In the genomic region with DNA sequence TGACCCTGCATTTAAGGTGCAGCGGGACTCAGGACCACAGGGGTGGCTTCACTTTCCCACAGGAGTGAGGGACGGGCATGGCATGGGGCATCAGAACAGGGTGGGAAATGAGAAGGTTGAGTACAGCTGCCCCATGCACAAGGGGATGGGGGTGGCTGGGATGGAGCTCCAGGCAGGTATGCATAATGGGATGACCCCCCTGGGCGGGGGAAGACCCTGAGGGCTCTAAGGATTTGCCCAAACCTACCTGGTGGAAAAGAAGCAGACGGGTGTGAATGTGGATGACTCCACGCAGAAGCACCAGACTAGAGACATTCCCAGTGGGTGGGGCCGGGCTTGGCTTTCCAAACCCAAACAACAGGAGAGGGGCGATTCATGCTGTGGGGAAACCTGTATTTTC, we compare ENCODE assay signal across 2 cellular contexts.
TF ChIP-seq lines count a peak whose summit lies in the region.

No MANE protein-coding gene starts in this region.

TF ChIP-seq in GM23338, 12 proteins besides CTCF, POLR2A, EP300 and RAD21 (continued from another document):
- TF ChIP-seq, protein P1, sequence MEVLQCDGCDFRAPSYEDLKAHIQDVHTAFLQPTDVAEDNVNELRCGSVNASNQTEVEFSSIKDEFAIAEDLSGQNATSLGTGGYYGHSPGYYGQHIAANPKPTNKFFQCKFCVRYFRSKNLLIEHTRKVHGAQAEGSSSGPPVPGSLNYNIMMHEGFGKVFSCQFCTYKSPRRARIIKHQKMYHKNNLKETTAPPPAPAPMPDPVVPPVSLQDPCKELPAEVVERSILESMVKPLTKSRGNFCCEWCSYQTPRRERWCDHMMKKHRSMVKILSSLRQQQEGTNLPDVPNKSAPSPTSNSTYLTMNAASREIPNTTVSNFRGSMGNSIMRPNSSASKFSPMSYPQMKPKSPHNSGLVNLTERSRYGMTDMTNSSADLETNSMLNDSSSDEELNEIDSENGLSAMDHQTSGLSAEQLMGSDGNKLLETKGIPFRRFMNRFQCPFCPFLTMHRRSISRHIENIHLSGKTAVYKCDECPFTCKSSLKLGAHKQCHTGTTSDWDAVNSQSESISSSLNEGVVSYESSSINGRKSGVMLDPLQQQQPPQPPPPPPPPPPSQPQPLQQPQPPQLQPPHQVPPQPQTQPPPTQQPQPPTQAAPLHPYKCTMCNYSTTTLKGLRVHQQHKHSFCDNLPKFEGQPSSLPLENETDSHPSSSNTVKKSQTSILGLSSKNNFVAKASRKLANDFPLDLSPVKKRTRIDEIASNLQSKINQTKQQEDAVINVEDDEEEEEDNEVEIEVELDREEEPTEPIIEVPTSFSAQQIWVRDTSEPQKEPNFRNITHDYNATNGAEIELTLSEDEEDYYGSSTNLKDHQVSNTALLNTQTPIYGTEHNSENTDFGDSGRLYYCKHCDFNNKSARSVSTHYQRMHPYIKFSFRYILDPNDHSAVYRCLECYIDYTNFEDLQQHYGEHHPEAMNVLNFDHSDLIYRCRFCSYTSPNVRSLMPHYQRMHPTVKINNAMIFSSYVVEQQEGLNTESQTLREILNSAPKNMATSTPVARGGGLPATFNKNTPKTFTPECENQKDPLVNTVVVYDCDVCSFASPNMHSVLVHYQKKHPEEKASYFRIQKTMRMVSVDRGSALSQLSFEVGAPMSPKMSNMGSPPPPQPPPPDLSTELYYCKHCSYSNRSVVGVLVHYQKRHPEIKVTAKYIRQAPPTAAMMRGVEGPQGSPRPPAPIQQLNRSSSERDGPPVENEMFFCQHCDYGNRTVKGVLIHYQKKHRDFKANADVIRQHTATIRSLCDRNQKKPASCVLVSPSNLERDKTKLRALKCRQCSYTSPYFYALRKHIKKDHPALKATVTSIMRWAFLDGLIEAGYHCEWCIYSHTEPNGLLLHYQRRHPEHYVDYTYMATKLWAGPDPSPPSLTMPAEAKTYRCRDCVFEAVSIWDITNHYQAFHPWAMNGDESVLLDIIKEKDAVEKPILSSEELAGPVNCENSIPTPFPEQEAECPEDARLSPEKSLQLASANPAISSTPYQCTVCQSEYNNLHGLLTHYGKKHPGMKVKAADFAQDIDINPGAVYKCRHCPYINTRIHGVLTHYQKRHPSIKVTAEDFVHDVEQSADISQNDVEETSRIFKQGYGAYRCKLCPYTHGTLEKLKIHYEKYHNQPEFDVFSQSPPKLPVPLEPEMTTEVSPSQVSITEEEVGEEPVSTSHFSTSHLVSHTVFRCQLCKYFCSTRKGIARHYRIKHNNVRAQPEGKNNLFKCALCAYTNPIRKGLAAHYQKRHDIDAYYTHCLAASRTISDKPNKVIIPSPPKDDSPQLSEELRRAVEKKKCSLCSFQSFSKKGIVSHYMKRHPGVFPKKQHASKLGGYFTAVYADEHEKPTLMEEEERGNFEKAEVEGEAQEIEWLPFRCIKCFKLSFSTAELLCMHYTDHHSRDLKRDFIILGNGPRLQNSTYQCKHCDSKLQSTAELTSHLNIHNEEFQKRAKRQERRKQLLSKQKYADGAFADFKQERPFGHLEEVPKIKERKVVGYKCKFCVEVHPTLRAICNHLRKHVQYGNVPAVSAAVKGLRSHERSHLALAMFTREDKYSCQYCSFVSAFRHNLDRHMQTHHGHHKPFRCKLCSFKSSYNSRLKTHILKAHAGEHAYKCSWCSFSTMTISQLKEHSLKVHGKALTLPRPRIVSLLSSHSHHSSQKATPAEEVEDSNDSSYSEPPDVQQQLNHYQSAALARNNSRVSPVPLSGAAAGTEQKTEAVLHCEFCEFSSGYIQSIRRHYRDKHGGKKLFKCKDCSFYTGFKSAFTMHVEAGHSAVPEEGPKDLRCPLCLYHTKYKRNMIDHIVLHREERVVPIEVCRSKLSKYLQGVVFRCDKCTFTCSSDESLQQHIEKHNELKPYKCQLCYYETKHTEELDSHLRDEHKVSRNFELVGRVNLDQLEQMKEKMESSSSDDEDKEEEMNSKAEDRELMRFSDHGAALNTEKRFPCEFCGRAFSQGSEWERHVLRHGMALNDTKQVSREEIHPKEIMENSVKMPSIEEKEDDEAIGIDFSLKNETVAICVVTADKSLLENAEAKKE (CRISPR knock-in tag; IDR thresholded peaks at IDR 0.05), result no peak
- no peak for TF ChIP-seq ZNF331 (CRISPR knock-in tag; IDR thresholded peaks at IDR 0.05; ENCODE audit: low read depth)
TF ChIP-seq in GM23338: peak in this region for 0.

TF ChIP-seq in WTC11, 78 proteins besides CTCF, POLR2A, EP300 and RAD21 (continued from another document):
- TF ChIP-seq, protein P2, sequence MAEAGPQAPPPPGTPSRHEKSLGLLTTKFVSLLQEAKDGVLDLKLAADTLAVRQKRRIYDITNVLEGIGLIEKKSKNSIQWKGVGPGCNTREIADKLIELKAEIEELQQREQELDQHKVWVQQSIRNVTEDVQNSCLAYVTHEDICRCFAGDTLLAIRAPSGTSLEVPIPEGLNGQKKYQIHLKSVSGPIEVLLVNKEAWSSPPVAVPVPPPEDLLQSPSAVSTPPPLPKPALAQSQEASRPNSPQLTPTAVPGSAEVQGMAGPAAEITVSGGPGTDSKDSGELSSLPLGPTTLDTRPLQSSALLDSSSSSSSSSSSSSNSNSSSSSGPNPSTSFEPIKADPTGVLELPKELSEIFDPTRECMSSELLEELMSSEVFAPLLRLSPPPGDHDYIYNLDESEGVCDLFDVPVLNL (CRISPR knock-in tag; IDR thresholded peaks at IDR 0.05; ENCODE audit: borderline replicate concordance, low read depth), result no peak
- TF ChIP-seq ZNF423 (CRISPR knock-in tag; IDR thresholded peaks at IDR 0.05) (no peak), FOXJ3 (CRISPR knock-in tag; IDR thresholded peaks at IDR 0.05; ENCODE audit: borderline replicate concordance) (no peak)
- TF ChIP-seq, protein P3, sequence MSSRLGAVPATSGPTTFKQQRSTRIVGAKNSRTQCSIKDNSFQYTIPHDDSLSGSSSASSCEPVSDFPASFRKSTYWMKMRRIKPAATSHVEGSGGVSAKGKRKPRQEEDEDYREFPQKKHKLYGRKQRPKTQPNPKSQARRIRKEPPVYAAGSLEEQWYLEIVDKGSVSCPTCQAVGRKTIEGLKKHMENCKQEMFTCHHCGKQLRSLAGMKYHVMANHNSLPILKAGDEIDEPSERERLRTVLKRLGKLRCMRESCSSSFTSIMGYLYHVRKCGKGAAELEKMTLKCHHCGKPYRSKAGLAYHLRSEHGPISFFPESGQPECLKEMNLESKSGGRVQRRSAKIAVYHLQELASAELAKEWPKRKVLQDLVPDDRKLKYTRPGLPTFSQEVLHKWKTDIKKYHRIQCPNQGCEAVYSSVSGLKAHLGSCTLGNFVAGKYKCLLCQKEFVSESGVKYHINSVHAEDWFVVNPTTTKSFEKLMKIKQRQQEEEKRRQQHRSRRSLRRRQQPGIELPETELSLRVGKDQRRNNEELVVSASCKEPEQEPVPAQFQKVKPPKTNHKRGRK (CRISPR knock-in tag; IDR thresholded peaks at IDR 0.05; ENCODE audit: borderline replicate concordance), result no peak
